ENCODE assay signal across 1 cellular context in the genomic region with DNA sequence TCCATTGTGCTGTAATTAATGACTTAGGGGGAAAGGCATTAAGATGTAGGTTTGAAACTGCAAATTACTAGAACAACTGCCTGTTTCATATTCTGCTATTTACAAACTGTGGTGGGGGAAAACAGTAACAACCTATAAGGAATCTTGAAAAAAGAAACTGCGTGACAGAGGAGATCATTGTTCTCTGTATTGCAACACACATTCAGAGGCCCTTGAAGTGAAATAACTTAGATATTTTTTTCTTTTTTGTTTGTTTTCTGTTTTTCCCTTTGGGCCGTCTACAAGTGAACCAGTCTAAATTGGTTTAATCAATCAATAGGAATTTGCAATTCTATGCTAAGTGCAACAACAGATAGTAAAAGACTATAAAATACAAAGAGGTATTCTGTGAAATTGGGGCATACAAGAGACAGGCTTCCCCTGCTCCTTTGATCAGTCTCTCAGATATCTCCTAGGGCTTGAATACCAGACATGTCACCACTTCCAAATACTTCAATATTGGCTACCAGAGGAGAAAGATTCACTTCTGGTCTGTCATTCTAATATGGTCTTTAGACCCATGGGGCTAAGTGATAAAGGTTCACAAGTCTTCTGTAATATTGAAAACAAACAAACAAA.
TF ChIP-seq lines count a peak whose summit lies in the region.

No MANE protein-coding gene starts in this region.

TF ChIP-seq in HepG2, 621 proteins besides CTCF, POLR2A, EP300 and RAD21 (continued from another document and continues in another):
- TF ChIP-seq ZNF574 (CRISPR knock-in tag; IDR thresholded peaks at IDR 0.05): no peak
- TF ChIP-seq CEBPG (CRISPR knock-in tag; IDR thresholded peaks at IDR 0.05): peak; percentile 62
- TF ChIP-seq BORCS8-MEF2B (CRISPR knock-in tag; IDR thresholded peaks at IDR 0.05): no peak
- no peak for TF ChIP-seq JDP2 (CRISPR knock-in tag; IDR thresholded peaks at IDR 0.05; ENCODE audit: borderline replicate concordance)
- TF ChIP-seq FOXP4 (CRISPR knock-in tag; IDR thresholded peaks at IDR 0.05): peak; percentile 64
- no peak for TF ChIP-seq TFDP1 (CRISPR knock-in tag; IDR thresholded peaks at IDR 0.05; ENCODE audit: borderline replicate concordance)
- no peak for TF ChIP-seq HOXA3 (CRISPR knock-in tag; IDR thresholded peaks at IDR 0.05)
- peak; percentile 71; the same call in 1 of the 2 replicates for TF ChIP-seq SOX5 (CRISPR knock-in tag; IDR thresholded peaks at IDR 0.05; ENCODE audit: borderline replicate concordance)
- no peak for TF ChIP-seq SOX6 (IDR thresholded peaks at IDR 0.05)
- TF ChIP-seq SOX6 (CRISPR knock-in tag; IDR thresholded peaks at IDR 0.05): peak; percentile 46; the same call in 1 of the 2 replicates
- TF ChIP-seq CEBPB (IDR thresholded peaks at IDR 0.05; ENCODE audit: borderline replicate concordance, low read depth, low read length): peak; percentile 77
- TF ChIP-seq ELF4 (CRISPR knock-in tag; IDR thresholded peaks at IDR 0.05; ENCODE audit: borderline replicate concordance): no peak
- TF ChIP-seq KDM5B (CRISPR knock-in tag; IDR thresholded peaks at IDR 0.05; ENCODE audit: borderline replicate concordance): no peak
- no peak for TF ChIP-seq RORA (CRISPR knock-in tag; IDR thresholded peaks at IDR 0.05)
- no peak for TF ChIP-seq MAX (IDR thresholded peaks at IDR 0.05)
- TF ChIP-seq ELF3 (CRISPR knock-in tag; IDR thresholded peaks at IDR 0.05): no peak
- peak; percentile 43; the same call in 1 of the 2 replicates for TF ChIP-seq ISL2 (CRISPR knock-in tag; IDR thresholded peaks at IDR 0.05)
- TF ChIP-seq FOXJ3 (CRISPR knock-in tag; IDR thresholded peaks at IDR 0.05; ENCODE audit: borderline replicate concordance): 0 out of 2 replicates have a peak, but pooled peaks have one; percentile 21
- TF ChIP-seq, protein P1, sequence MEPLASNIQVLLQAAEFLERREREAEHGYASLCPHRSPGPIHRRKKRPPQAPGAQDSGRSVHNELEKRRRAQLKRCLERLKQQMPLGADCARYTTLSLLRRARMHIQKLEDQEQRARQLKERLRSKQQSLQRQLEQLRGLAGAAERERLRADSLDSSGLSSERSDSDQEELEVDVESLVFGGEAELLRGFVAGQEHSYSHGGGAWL (CRISPR knock-in tag; IDR thresholded peaks at IDR 0.05): no peak
- no peak for TF ChIP-seq HOXA5 (CRISPR knock-in tag; IDR thresholded peaks at IDR 0.05)
- TF ChIP-seq SOX13 (IDR thresholded peaks at IDR 0.05): no peak
- TF ChIP-seq SOX13 (CRISPR knock-in tag; conservative IDR thresholded peaks at IDR 0.05 in 1 of 2, IDR thresholded peaks at IDR 0.05 in 1 of 2): peak in 1 of 2 experiments; percentile 56; a peak in 2 of 4 replicates
- TF ChIP-seq GPN1 (CRISPR knock-in tag; IDR thresholded peaks at IDR 0.05; ENCODE audit: borderline replicate concordance): no peak
- peak; percentile 42; the same call in 1 of the 2 replicates for TF ChIP-seq NFIC (IDR thresholded peaks at IDR 0.05; ENCODE audit: low read length)
- TF ChIP-seq ZNF556 (CRISPR knock-in tag; IDR thresholded peaks at IDR 0.05; ENCODE audit: borderline replicate concordance): no peak
- 0 out of 2 replicates have a peak, but pooled peaks have one; percentile 4 for TF ChIP-seq FOXA3 (CRISPR knock-in tag; IDR thresholded peaks at IDR 0.05)
- no peak for TF ChIP-seq NR0B2 (CRISPR knock-in tag; IDR thresholded peaks at IDR 0.05)
- TF ChIP-seq HMG20A (CRISPR knock-in tag; IDR thresholded peaks at IDR 0.05; ENCODE audit: borderline replicate concordance): 0 out of 2 replicates have a peak, but pooled peaks have one; percentile 37
- TF ChIP-seq FOXK2 (IDR thresholded peaks at IDR 0.05): no peak
- no peak for TF ChIP-seq KAT2B (IDR thresholded peaks at IDR 0.05; ENCODE audit: borderline replicate concordance, low read depth, low read length)
- no peak for TF ChIP-seq IRX3 (CRISPR knock-in tag; IDR thresholded peaks at IDR 0.05; ENCODE audit: borderline replicate concordance, low read depth)
- TF ChIP-seq, protein P2, sequence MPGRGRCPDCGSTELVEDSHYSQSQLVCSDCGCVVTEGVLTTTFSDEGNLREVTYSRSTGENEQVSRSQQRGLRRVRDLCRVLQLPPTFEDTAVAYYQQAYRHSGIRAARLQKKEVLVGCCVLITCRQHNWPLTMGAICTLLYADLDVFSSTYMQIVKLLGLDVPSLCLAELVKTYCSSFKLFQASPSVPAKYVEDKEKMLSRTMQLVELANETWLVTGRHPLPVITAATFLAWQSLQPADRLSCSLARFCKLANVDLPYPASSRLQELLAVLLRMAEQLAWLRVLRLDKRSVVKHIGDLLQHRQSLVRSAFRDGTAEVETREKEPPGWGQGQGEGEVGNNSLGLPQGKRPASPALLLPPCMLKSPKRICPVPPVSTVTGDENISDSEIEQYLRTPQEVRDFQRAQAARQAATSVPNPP (CRISPR knock-in tag; IDR thresholded peaks at IDR 0.05): no peak
- no peak for TF ChIP-seq MXD4 (CRISPR knock-in tag; IDR thresholded peaks at IDR 0.05)
- peak; percentile 24; the same call in 1 of the 2 replicates for TF ChIP-seq ZNF362 (CRISPR knock-in tag; IDR thresholded peaks at IDR 0.05; ENCODE audit: borderline replicate concordance)
- TF ChIP-seq GATAD2A (CRISPR knock-in tag; IDR thresholded peaks at IDR 0.05): peak; percentile 63
- TF ChIP-seq MED13 (CRISPR knock-in tag; IDR thresholded peaks at IDR 0.05): no peak
- no peak for TF ChIP-seq ZNF160 (CRISPR knock-in tag; IDR thresholded peaks at IDR 0.05)
- TF ChIP-seq GLI4 (CRISPR knock-in tag; IDR thresholded peaks at IDR 0.05; ENCODE audit: borderline replicate concordance): no peak
- no peak for TF ChIP-seq MTA3 (CRISPR knock-in tag; IDR thresholded peaks at IDR 0.05)
- TF ChIP-seq TCF7 (IDR thresholded peaks at IDR 0.05; ENCODE audit: low read depth): peak; percentile 23; the same call in 1 of the 2 replicates
- TF ChIP-seq NR2F6 (IDR thresholded peaks at IDR 0.05): no peak
- no peak for TF ChIP-seq NR2F6 (CRISPR knock-in tag; IDR thresholded peaks at IDR 0.05)
- TF ChIP-seq GATAD1 (CRISPR knock-in tag; IDR thresholded peaks at IDR 0.05): no peak
- no peak for TF ChIP-seq ZNF563 (CRISPR knock-in tag; IDR thresholded peaks at IDR 0.05)
- TF ChIP-seq TAF15 (IDR thresholded peaks at IDR 0.05; ENCODE audit: low read depth, low read length, poor library complexity, severe bottlenecking): no peak
- TF ChIP-seq ZNF430 (CRISPR knock-in tag; IDR thresholded peaks at IDR 0.05): no peak
- TF ChIP-seq PPARG (CRISPR knock-in tag; conservative IDR thresholded peaks at IDR 0.05): no peak
- TF ChIP-seq, protein P3, sequence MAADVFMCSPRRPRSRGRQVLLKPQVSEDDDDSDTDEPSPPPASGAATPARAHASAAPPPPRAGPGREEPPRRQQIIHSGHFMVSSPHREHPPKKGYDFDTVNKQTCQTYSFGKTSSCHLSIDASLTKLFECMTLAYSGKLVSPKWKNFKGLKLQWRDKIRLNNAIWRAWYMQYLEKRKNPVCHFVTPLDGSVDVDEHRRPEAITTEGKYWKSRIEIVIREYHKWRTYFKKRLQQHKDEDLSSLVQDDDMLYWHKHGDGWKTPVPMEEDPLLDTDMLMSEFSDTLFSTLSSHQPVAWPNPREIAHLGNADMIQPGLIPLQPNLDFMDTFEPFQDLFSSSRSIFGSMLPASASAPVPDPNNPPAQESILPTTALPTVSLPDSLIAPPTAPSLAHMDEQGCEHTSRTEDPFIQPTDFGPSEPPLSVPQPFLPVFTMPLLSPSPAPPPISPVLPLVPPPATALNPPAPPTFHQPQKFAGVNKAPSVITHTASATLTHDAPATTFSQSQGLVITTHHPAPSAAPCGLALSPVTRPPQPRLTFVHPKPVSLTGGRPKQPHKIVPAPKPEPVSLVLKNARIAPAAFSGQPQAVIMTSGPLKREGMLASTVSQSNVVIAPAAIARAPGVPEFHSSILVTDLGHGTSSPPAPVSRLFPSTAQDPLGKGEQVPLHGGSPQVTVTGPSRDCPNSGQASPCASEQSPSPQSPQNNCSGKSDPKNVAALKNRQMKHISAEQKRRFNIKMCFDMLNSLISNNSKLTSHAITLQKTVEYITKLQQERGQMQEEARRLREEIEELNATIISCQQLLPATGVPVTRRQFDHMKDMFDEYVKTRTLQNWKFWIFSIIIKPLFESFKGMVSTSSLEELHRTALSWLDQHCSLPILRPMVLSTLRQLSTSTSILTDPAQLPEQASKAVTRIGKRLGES (CRISPR knock-in tag; IDR thresholded peaks at IDR 0.05; ENCODE audit: borderline replicate concordance): no peak
- TF ChIP-seq, protein P4, sequence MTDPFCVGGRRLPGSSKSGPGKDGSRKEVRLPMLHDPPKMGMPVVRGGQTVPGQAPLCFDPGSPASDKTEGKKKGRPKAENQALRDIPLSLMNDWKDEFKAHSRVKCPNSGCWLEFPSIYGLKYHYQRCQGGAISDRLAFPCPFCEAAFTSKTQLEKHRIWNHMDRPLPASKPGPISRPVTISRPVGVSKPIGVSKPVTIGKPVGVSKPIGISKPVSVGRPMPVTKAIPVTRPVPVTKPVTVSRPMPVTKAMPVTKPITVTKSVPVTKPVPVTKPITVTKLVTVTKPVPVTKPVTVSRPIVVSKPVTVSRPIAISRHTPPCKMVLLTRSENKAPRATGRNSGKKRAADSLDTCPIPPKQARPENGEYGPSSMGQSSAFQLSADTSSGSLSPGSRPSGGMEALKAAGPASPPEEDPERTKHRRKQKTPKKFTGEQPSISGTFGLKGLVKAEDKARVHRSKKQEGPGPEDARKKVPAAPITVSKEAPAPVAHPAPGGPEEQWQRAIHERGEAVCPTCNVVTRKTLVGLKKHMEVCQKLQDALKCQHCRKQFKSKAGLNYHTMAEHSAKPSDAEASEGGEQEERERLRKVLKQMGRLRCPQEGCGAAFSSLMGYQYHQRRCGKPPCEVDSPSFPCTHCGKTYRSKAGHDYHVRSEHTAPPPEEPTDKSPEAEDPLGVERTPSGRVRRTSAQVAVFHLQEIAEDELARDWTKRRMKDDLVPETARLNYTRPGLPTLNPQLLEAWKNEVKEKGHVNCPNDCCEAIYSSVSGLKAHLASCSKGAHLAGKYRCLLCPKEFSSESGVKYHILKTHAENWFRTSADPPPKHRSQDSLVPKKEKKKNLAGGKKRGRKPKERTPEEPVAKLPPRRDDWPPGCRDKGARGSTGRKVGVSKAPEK (CRISPR knock-in tag; IDR thresholded peaks at IDR 0.05; ENCODE audit: borderline replicate concordance): no peak
- TF ChIP-seq CREM (IDR thresholded peaks at IDR 0.05): peak; percentile 44
- no peak for TF ChIP-seq CREM (CRISPR knock-in tag; IDR thresholded peaks at IDR 0.05)
